1 cellular context compared by ENCODE assay signal in the genomic region with DNA sequence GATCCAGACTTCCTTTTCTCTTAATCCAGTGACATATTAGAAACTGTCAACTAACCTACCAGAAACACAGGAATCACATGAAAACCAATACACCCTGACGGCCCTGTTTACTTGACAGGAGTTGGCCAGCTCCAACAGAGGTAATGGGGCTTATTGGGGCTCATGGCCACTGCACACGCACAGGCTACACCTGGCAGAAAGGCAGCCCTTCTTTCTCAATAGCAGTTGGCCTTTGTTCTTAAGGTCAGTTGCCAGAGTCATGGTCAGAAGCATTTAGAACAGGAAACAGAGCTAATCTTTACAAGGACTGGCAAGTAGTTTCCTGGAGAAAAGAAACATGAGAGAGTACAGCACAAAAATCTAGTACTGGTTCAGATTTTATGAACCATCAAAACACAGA.
TF ChIP-seq lines count a peak whose summit lies in the region.

No MANE protein-coding gene starts in this region.

TF ChIP-seq in HepG2, 621 proteins besides CTCF, POLR2A, EP300 and RAD21 (continued from another document and continues in another):
- TF ChIP-seq, protein P1, sequence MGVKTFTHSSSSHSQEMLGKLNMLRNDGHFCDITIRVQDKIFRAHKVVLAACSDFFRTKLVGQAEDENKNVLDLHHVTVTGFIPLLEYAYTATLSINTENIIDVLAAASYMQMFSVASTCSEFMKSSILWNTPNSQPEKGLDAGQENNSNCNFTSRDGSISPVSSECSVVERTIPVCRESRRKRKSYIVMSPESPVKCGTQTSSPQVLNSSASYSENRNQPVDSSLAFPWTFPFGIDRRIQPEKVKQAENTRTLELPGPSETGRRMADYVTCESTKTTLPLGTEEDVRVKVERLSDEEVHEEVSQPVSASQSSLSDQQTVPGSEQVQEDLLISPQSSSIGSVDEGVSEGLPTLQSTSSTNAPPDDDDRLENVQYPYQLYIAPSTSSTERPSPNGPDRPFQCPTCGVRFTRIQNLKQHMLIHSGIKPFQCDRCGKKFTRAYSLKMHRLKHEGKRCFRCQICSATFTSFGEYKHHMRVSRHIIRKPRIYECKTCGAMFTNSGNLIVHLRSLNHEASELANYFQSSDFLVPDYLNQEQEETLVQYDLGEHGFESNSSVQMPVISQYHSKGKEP (CRISPR knock-in tag; IDR thresholded peaks at IDR 0.05), result no peak
- TF ChIP-seq CEBPB (IDR thresholded peaks at IDR 0.05; ENCODE audit: borderline replicate concordance, low read depth, low read length) (peak; percentile 30; the same call in 1 of the 2 replicates), SOX5 (CRISPR knock-in tag; IDR thresholded peaks at IDR 0.05; ENCODE audit: borderline replicate concordance) (peak; percentile 72), SOX13 (IDR thresholded peaks at IDR 0.05) (no peak), SOX13 (CRISPR knock-in tag; conservative IDR thresholded peaks at IDR 0.05 in 1 of 2, IDR thresholded peaks at IDR 0.05 in 1 of 2) (peak in 1 of 2 experiments; percentile 56; a peak in 1 of 4 replicates), EHMT2 (IDR thresholded peaks at IDR 0.05; ENCODE audit: borderline replicate concordance, low read depth, low read length) (0 out of 2 replicates have a peak, but pooled peaks have one; percentile 18), NR2C2 (CRISPR knock-in tag; IDR thresholded peaks at IDR 0.05; ENCODE audit: borderline replicate concordance) (0 out of 2 replicates have a peak, but pooled peaks have one; percentile 15), GATAD2A (CRISPR knock-in tag; IDR thresholded peaks at IDR 0.05) (peak; percentile 74), ZNF614 (CRISPR knock-in tag; IDR thresholded peaks at IDR 0.05; ENCODE audit: borderline replicate concordance) (peak; percentile 82), SMARCC2 (IDR thresholded peaks at IDR 0.05) (no peak), NCOA1 (CRISPR knock-in tag; IDR thresholded peaks at IDR 0.05) (no peak), TOE1 (CRISPR knock-in tag; IDR thresholded peaks at IDR 0.05) (no peak), ARNTL (CRISPR knock-in tag; IDR thresholded peaks at IDR 0.05) (no peak), TGIF2 (CRISPR knock-in tag; IDR thresholded peaks at IDR 0.05) (no peak), NR2F6 (IDR thresholded peaks at IDR 0.05) (peak; percentile 56; the same call in 1 of the 2 replicates), NR2F6 (CRISPR knock-in tag; IDR thresholded peaks at IDR 0.05) (peak; percentile 77), DNMT1 (CRISPR knock-in tag; IDR thresholded peaks at IDR 0.05) (no peak), SALL1 (CRISPR knock-in tag; IDR thresholded peaks at IDR 0.05) (peak; percentile 81), HNF4G (IDR thresholded peaks at IDR 0.05; ENCODE audit: borderline replicate concordance, low read depth, low read length) (peak; percentile 18; the same call in 1 of the 2 replicates), HNF4G (CRISPR knock-in tag; IDR thresholded peaks at IDR 0.05; ENCODE audit: borderline replicate concordance, low read depth) (no peak), ZNF350 (CRISPR knock-in tag; IDR thresholded peaks at IDR 0.05; ENCODE audit: borderline replicate concordance, low read depth) (no peak), RXRA (CRISPR knock-in tag; IDR thresholded peaks at IDR 0.05) (peak; percentile 34; the same call in 1 of the 2 replicates), YY1 (IDR thresholded peaks at IDR 0.05; ENCODE audit: insufficient read depth, insufficient replicate concordance, low read depth, low read length) (no peak), ZNF451 (CRISPR knock-in tag; IDR thresholded peaks at IDR 0.05) (no peak), TP53 (CRISPR knock-in tag; conservative IDR thresholded peaks at IDR 0.05) (no peak), FOXP1 (IDR thresholded peaks at IDR 0.05) (no peak), FOXP1 (CRISPR knock-in tag; IDR thresholded peaks at IDR 0.05) (peak; percentile 57; the same call in 1 of the 2 replicates), ZNF292 (CRISPR knock-in tag; IDR thresholded peaks at IDR 0.05; ENCODE audit: borderline replicate concordance, low read depth) (peak; percentile 61; the same call in 1 of the 2 replicates), ZBTB7A (CRISPR knock-in tag; IDR thresholded peaks at IDR 0.05) (no peak), HMG20A (CRISPR knock-in tag; IDR thresholded peaks at IDR 0.05; ENCODE audit: borderline replicate concordance) (peak; percentile 29; the same call in 1 of the 2 replicates), FOXO1 (CRISPR knock-in tag; IDR thresholded peaks at IDR 0.05) (peak; percentile 43; the same call in 1 of the 2 replicates), SAP130 (CRISPR knock-in tag; IDR thresholded peaks at IDR 0.05; ENCODE audit: low read depth) (peak; percentile 45), REXO4 (CRISPR knock-in tag; IDR thresholded peaks at IDR 0.05; ENCODE audit: borderline replicate concordance) (no peak), KDM3A (CRISPR knock-in tag; IDR thresholded peaks at IDR 0.05; ENCODE audit: low read depth) (no peak), TARDBP (CRISPR knock-in tag; IDR thresholded peaks at IDR 0.05) (peak; percentile 60; the same call in 1 of the 2 replicates), ZNF672 (CRISPR knock-in tag; IDR thresholded peaks at IDR 0.05) (no peak), ZNF746 (CRISPR knock-in tag; IDR thresholded peaks at IDR 0.05) (no peak), ZNF761 (CRISPR knock-in tag; conservative IDR thresholded peaks at IDR 0.05) (no peak), EED (CRISPR knock-in tag; IDR thresholded peaks at IDR 0.05) (no peak), FOXA3 (CRISPR knock-in tag; IDR thresholded peaks at IDR 0.05) (peak; percentile 27), ZNF607 (CRISPR knock-in tag; IDR thresholded peaks at IDR 0.05; ENCODE audit: borderline replicate concordance) (no peak), MIER2 (CRISPR knock-in tag; IDR thresholded peaks at IDR 0.05) (peak; percentile 69; the same call in 1 of the 2 replicates), ZNF564 (CRISPR knock-in tag; IDR thresholded peaks at IDR 0.05) (no peak), DPF2 (CRISPR knock-in tag; IDR thresholded peaks at IDR 0.05; ENCODE audit: borderline replicate concordance, low read depth) (0 out of 2 replicates have a peak, but pooled peaks have one; percentile 20), ZNF460 (CRISPR knock-in tag; IDR thresholded peaks at IDR 0.05; ENCODE audit: borderline replicate concordance) (no peak), ZNF121 (CRISPR knock-in tag; IDR thresholded peaks at IDR 0.05) (no peak), NFYC (CRISPR knock-in tag; IDR thresholded peaks at IDR 0.05) (no peak)
- TF ChIP-seq, protein P2, sequence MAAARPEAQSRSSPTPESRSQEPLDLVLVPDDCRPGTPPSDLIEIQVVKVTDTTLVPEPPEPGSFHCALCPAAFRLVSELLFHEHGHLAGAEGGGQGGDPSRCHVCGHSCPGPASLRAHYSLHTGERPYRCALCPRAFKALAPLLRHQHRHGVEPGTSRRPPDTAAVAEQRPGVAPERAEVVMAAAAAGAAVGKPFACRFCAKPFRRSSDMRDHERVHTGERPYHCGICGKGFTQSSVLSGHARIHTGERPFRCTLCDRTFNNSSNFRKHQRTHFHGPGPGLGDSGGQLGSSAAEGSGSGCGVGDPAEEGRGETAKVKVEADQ (CRISPR knock-in tag; IDR thresholded peaks at IDR 0.05; ENCODE audit: borderline replicate concordance), result no peak
- TF ChIP-seq, protein P3, sequence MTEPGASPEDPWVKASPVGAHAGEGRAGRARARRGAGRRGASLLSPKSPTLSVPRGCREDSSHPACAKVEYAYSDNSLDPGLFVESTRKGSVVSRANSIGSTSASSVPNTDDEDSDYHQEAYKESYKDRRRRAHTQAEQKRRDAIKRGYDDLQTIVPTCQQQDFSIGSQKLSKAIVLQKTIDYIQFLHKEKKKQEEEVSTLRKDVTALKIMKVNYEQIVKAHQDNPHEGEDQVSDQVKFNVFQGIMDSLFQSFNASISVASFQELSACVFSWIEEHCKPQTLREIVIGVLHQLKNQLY (CRISPR knock-in tag; IDR thresholded peaks at IDR 0.05), result peak; percentile 74; the same call in 1 of the 2 replicates
- TF ChIP-seq, protein P4, sequence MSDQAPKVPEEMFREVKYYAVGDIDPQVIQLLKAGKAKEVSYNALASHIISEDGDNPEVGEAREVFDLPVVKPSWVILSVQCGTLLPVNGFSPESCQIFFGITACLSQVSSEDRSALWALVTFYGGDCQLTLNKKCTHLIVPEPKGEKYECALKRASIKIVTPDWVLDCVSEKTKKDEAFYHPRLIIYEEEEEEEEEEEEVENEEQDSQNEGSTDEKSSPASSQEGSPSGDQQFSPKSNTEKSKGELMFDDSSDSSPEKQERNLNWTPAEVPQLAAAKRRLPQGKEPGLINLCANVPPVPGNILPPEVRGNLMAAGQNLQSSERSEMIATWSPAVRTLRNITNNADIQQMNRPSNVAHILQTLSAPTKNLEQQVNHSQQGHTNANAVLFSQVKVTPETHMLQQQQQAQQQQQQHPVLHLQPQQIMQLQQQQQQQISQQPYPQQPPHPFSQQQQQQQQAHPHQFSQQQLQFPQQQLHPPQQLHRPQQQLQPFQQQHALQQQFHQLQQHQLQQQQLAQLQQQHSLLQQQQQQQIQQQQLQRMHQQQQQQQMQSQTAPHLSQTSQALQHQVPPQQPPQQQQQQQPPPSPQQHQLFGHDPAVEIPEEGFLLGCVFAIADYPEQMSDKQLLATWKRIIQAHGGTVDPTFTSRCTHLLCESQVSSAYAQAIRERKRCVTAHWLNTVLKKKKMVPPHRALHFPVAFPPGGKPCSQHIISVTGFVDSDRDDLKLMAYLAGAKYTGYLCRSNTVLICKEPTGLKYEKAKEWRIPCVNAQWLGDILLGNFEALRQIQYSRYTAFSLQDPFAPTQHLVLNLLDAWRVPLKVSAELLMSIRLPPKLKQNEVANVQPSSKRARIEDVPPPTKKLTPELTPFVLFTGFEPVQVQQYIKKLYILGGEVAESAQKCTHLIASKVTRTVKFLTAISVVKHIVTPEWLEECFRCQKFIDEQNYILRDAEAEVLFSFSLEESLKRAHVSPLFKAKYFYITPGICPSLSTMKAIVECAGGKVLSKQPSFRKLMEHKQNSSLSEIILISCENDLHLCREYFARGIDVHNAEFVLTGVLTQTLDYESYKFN (CRISPR knock-in tag; conservative IDR thresholded peaks at IDR 0.05), result peak; percentile 70
- TF ChIP-seq, protein P5, sequence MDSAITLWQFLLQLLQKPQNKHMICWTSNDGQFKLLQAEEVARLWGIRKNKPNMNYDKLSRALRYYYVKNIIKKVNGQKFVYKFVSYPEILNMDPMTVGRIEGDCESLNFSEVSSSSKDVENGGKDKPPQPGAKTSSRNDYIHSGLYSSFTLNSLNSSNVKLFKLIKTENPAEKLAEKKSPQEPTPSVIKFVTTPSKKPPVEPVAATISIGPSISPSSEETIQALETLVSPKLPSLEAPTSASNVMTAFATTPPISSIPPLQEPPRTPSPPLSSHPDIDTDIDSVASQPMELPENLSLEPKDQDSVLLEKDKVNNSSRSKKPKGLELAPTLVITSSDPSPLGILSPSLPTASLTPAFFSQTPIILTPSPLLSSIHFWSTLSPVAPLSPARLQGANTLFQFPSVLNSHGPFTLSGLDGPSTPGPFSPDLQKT (CRISPR knock-in tag; IDR thresholded peaks at IDR 0.05; ENCODE audit: borderline replicate concordance), result no peak
- TF ChIP-seq, protein P6, sequence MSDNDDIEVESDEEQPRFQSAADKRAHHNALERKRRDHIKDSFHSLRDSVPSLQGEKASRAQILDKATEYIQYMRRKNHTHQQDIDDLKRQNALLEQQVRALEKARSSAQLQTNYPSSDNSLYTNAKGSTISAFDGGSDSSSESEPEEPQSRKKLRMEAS (IDR thresholded peaks at IDR 0.05), result 0 out of 2 replicates have a peak, but pooled peaks have one; percentile 43
- TF ChIP-seq, protein P7, sequence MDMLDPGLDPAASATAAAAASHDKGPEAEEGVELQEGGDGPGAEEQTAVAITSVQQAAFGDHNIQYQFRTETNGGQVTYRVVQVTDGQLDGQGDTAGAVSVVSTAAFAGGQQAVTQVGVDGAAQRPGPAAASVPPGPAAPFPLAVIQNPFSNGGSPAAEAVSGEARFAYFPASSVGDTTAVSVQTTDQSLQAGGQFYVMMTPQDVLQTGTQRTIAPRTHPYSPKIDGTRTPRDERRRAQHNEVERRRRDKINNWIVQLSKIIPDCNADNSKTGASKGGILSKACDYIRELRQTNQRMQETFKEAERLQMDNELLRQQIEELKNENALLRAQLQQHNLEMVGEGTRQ (IDR thresholded peaks at IDR 0.05; ENCODE audit: low read depth, low read length), result no peak
- TF ChIP-seq, protein P7 (CRISPR knock-in tag; IDR thresholded peaks at IDR 0.05; ENCODE audit: borderline replicate concordance), result no peak
- TF ChIP-seq, protein P8, sequence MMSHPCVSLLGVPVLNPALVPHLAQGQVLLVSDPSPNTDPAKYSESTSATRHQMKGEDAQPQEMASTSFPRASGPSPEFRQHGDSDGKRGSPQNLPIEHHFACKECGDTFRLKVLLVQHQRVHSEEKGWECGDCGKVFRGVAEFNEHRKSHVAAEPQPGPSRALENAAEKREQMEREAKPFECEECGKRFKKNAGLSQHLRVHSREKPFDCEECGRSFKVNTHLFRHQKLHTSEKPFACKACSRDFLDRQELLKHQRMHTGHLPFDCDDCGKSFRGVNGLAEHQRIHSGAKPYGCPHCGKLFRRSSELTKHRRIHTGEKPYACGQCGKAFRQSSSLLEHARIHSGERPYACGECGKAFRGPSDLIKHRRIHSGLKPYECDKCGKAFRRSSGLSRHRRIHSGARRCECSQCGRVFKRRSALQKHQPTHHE (CRISPR knock-in tag; IDR thresholded peaks at IDR 0.05; ENCODE audit: borderline replicate concordance), result no peak
- TF ChIP-seq, protein P9, sequence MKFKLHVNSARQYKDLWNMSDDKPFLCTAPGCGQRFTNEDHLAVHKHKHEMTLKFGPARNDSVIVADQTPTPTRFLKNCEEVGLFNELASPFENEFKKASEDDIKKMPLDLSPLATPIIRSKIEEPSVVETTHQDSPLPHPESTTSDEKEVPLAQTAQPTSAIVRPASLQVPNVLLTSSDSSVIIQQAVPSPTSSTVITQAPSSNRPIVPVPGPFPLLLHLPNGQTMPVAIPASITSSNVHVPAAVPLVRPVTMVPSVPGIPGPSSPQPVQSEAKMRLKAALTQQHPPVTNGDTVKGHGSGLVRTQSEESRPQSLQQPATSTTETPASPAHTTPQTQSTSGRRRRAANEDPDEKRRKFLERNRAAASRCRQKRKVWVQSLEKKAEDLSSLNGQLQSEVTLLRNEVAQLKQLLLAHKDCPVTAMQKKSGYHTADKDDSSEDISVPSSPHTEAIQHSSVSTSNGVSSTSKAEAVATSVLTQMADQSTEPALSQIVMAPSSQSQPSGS (CRISPR knock-in tag; IDR thresholded peaks at IDR 0.05), result no peak
- TF ChIP-seq, protein P10, sequence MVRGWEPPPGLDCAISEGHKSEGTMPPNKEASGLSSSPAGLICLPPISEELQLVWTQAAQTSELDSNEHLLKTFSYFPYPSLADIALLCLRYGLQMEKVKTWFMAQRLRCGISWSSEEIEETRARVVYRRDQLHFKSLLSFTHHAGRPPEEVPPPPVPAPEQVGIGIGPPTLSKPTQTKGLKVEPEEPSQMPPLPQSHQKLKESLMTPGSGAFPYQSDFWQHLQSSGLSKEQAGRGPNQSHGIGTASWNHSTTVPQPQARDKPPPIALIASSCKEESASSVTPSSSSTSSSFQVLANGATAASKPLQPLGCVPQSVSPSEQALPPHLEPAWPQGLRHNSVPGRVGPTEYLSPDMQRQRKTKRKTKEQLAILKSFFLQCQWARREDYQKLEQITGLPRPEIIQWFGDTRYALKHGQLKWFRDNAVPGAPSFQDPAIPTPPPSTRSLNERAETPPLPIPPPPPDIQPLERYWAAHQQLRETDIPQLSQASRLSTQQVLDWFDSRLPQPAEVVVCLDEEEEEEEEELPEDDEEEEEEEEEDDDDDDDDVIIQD (CRISPR knock-in tag; IDR thresholded peaks at IDR 0.05; ENCODE audit: low read depth), result peak; percentile 56; the same call in 1 of the 2 replicates
